In genomic region chr9:127166651-127167524, GRCh38 we compare ENCODE assay signal across 9 cellular contexts. TPM values are rescaled to one million over a fixed set of nuclear protein-coding genes. Genes with fewer than 3 reads are reported as not detected.
DNase-seq lines count a peak whose midpoint lies in the region; ATAC-seq, FAIRE-seq and TF ChIP-seq lines count a peak whose summit lies in the region.
"Had no signal": no experiment of that assay in that cellular context is flagged by ENCODE, and none has a peak within 500 bp of the region (broad histone marks: within the 10 kb centered on the region; RNA-seq: fewer than 3 reads in every experiment).

No MANE protein-coding gene starts in this region.

- peak; percentile 81 to 94 for TF ChIP-seq EP300 in GM12878 (IDR thresholded peaks at IDR 0.05; ENCODE audit: borderline replicate concordance in 1 of 2, control insufficient read depth in 1 of 2, low read depth in 2 of 2, low read length in 2 of 2)

- H3K4me2 ChIP-seq in GM12878 (ENCODE audit: control insufficient read depth, insufficient read depth): peak overlapping the region; percentile 57

- H3K27me3 ChIP-seq in GM12878 (replicated peaks in 1 of 2; ENCODE audit: control insufficient read depth in 2 of 2, insufficient read depth in 2 of 2, low read length in 1 of 2): no peaks in the 10 kb centered on the region

- RAD21 ChIA-PET in GM12878 (lab: Charles Lee; ENCODE audit: unreplicated experiment): interaction anchor here (0.6 to 16.8 kb wide), 24 partner anchors 7 to 226 kb away, joined by 3 to 515 read pairs (median 8); no protein-coding TSS in a partner anchor

- 13% methylated on average over 12 of the region's 12 CpGs for WGBS in GM12878 (ENCODE audit: insufficient coverage, insufficient replicate concordance, low lambda C conversion rate, missing lambda C conversion rate)

- CTCF ChIA-PET in GM12878 (lab: Yijun Ruan, JAX): interaction anchor here (0.9 to 6.9 kb wide), 15 partner anchors 7 to 225 kb away, joined by 3 to 174 read pairs (median 8); no protein-coding TSS in a partner anchor

- H3K36me3 ChIP-seq in GM12878 (ENCODE audit: control insufficient read depth in 2 of 2, insufficient read depth in 2 of 2, low read length in 1 of 2): no peaks in the 10 kb centered on the region; a peak in 1 of 4 replicates

- in situ Hi-C loops in GM12878 (cut with MboI): no loop called here

- SMC1A ChIA-PET in GM12878 (lab: Charles Lee; ENCODE audit: uncharacterized antibody, unreplicated experiment): interaction anchor here (1.1 to 28.4 kb wide), 24 partner anchors 13 to 226 kb away, joined by 3 to 812 read pairs (median 7); no protein-coding TSS in a partner anchor

- peak overlapping the region; percentile 79 for H3K27ac ChIP-seq in GM12878 (ENCODE audit: control insufficient read depth, insufficient read depth)

- TF ChIP-seq CTCF in GM12878 (IDR thresholded peaks at IDR 0.05 in 2 of 3, conservative IDR thresholded peaks at IDR 0.05 in 1 of 3; ENCODE audit: control insufficient read depth in 2 of 3, extremely low read depth in 1 of 3, insufficient read depth in 1 of 3, low read depth in 3 of 3, low read length in 3 of 3): no peak

- H2AFZ ChIP-seq in GM12878 (ENCODE audit: control insufficient read depth, low read depth, low read length): peak overlapping the region; percentile 77

- DNase-seq in GF-D8 (lab: John Stamatoyannopoulos, UW) (peak; percentile 48), HS-5 (ENCODE audit: low read depth) (peak; percentile 35), GM12878 (ENCODE audit: low read depth, low spot score) (peak; percentile 94), COR-L47 (lab: John Stamatoyannopoulos, UW) (no peak), cortex of kidney (lab: John Stamatoyannopoulos, UW) (no peak), islet precursor cell (no peak), NCI-H2029 treated with DMSO at 0.1 percent for 48 hours (lab: John Stamatoyannopoulos, UW) (no peak)

- FAIRE-seq in GM12878 (lab: Jason Lieb, UNC): peak; percentile 71

- no peak overlapping the region for H3K4me3 ChIP-seq in GM12878
- H3K4me3 ChIP-seq: skin epidermis had no signal

- POLR2A ChIA-PET in GM12878 (lab: Charles Lee): interaction anchor here (0.6 to 12.4 kb wide), 15 partner anchors 12 to 230 kb away, joined by 3 to 270 read pairs (median 5); partner anchors contain the start of gene SLC2A8

- TF ChIP-seq POLR2A in GM12878 (IDR thresholded peaks at IDR 0.05; ENCODE audit: low read depth, low read length): peak; percentile 63

- peak overlapping the region; percentile 56 for H3K9ac ChIP-seq in GM12878 (ENCODE audit: control insufficient read depth, insufficient read depth, low read length)

- TF ChIP-seq RAD21 in GM12878 (IDR thresholded peaks at IDR 0.05; ENCODE audit: insufficient read depth, low read depth, low read length): no peak

- H3K79me2 ChIP-seq in GM12878 (ENCODE audit: control insufficient read depth, insufficient read depth, low read length): no peaks in the 10 kb centered on the region

- peak; percentile 72 for ATAC-seq in GM21515 (IDR thresholded peaks at IDR 0.05; ENCODE audit: unreplicated experiment)
- ATAC-seq in GM12878: peak; percentile 84

- H3K9me3 ChIP-seq in GM12878 (replicated peaks; ENCODE audit: control insufficient read depth, insufficient read depth, low read length): no peaks in the 10 kb centered on the region

- intact Hi-C loops in GM12878 (cut with micrococcal nuclease; ENCODE audit: unreplicated experiment): loop anchor here (1.0 to 5.0 kb wide), 5 partner anchors 13 to 202 kb away; no protein-coding TSS in a partner anchor

- BruUV-seq in GM12878 (replicated peaks; lab: Mats Ljungman, UMichigan): TSS peak; percentile 86

- H3K4me1 ChIP-seq in GM12878 (ENCODE audit: control insufficient read depth, insufficient read depth, low read length): peaks cover 36% of the 10 kb centered on the region

- H4K20me1 ChIP-seq in GM12878 (ENCODE audit: control insufficient read depth, insufficient read depth): no peaks in the 10 kb centered on the region

TF ChIP-seq in GM12878, 131 proteins besides CTCF, POLR2A, EP300 and RAD21 (continues in another document):
- TF ChIP-seq CREM (IDR thresholded peaks at IDR 0.05; ENCODE audit: low read depth) (0 out of 2 replicates have a peak, but pooled peaks have one; percentile 22), MAX (IDR thresholded peaks at IDR 0.05; ENCODE audit: low read depth, low read length) (peak; percentile 92; the same call in 1 of the 2 replicates), ZNF592 (IDR thresholded peaks at IDR 0.05) (peak; percentile 94), RUNX3 (IDR thresholded peaks at IDR 0.05; ENCODE audit: low read length) (peak; percentile 74), GATAD2B (conservative IDR thresholded peaks at IDR 0.05; ENCODE audit: low read depth) (peak; percentile 99), BHLHE40 (IDR thresholded peaks at IDR 0.05; ENCODE audit: borderline replicate concordance in 1 of 2, low read depth in 2 of 2, low read length in 1 of 2) (peak; percentile 93 to 95), RAD51 (IDR thresholded peaks at IDR 0.05) (peak; percentile 64; the same call in 1 of the 2 replicates), NFIC (IDR thresholded peaks at IDR 0.05; ENCODE audit: low read depth, low read length) (peak; percentile 56), IRF4 (IDR thresholded peaks at IDR 0.05; ENCODE audit: low read depth, low read length) (0 out of 2 replicates have a peak, but pooled peaks have one; percentile 68), ATF2 (IDR thresholded peaks at IDR 0.05; ENCODE audit: low read length) (peak; percentile 81), ZSCAN29 (IDR thresholded peaks at IDR 0.05) (no peak), NR2F1 (conservative IDR thresholded peaks at IDR 0.05) (peak; percentile 23; the same call in 1 of the 2 replicates), RELA (IDR thresholded peaks at IDR 0.05; ENCODE audit: borderline replicate concordance, partially characterized antibody) (peak; percentile 26), HDGF (IDR thresholded peaks at IDR 0.05) (peak; percentile 97), YY1 (IDR thresholded peaks at IDR 0.05; ENCODE audit: low read depth, low read length) (peak; percentile 84), IKZF1 (conservative IDR thresholded peaks at IDR 0.05) (peak; percentile 95)

RNA-seq across cellular contexts. Expression of gene ANGPTL2, which starts 44.5 kb away (rescaled TPM):
- 16.3 and 18.6 TPM in 2 replicates for total RNA-seq in GM12878 (2013; cell fraction: nucleolus; rRNA removed)
- total RNA-seq in GM12878 (2014; rRNA removed) (0.71 and 1.1 TPM in 2 replicates), GM12878 (2014; rRNA removed; fragmentation: Illumina TruSeq; extraction: Trizol) (0.49 and 0.55 TPM in 2 replicates), GM12878 (2021) (1.6 TPM in 2 replicates)
- polyA plus RNA-seq in GM12878 (2011; ENCODE audit: low read depth): not detected
- polyA plus RNA-seq in GM12878 (2011; rRNA removed) (not detected in 2 replicates), GM12878 (2014; fragmentation: Illumina TruSeq; extraction: Trizol) (1.2 and 2.6 TPM in 2 replicates), GM12878 (2014; fragmentation: Nextera tagmentation; extraction: Ambion mirVana) (under 1 TPM; 0.13 to 0.38 TPM), GM12878 (2014; rRNA removed) (0.75 and 0.87 TPM in 2 replicates), GM12878 (2016; fragmentation: Nextera tagmentation; extraction: Ambion mirVana) (under 1 TPM; 0.76 to 0.82 TPM)
- polyA plus RNA-seq in GM12878 (2011; cell fraction: cytosol; rRNA removed): 0.03 TPM in 1 of 2 replicates, not detected in the other
- 0.04 TPM in 1 of 2 replicates, not detected in the other for polyA plus RNA-seq in GM12878 (2011; cell fraction: nucleus; rRNA removed)
- polyA plus RNA-seq in GM12878 (2012): 0.04 and 0.14 TPM in 2 replicates
- not detected in 2 replicates for polyA minus RNA-seq in GM12878 (2011; rRNA and poly(A)+ RNA removed)
- not detected in 2 replicates for polyA minus RNA-seq in GM12878 (2011; cell fraction: cytosol; rRNA and poly(A)+ RNA removed)
- not detected in 2 replicates for polyA minus RNA-seq in GM12878 (2011; cell fraction: nucleus; rRNA and poly(A)+ RNA removed)

Comparison
In these comparisons a context has a peak if more than half of its experiments do, and no peak if none do; other contexts are left out.
1. DNase-seq: peak in GF-D8 (single experiment), HS-5 (single experiment) and GM12878 (single experiment); none in COR-L47 (single experiment), cortex of kidney (single experiment), islet precursor cell (single experiment) and NCI-H2029 treated with DMSO at 0.1 percent for 48 hours (single experiment).